Comparison of ENCODE assay signal across 16 cellular contexts in the genomic region with DNA sequence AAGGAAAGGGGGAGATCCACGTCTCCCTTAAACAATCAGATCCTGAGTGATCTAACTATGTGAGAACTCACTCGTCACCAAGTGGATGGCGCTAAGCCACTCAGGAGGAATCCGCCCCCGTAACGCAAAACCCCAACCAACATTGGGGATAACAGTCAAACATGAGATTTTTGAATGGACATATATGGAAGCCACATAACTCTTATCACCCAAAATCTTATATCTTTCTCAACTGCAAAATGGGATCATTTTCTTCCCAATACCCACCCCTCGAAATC.
"Had no signal": no experiment of that assay in that cellular context is flagged by ENCODE, and none has a peak within 500 bp of the region (broad histone marks: within the 10 kb centered on the region; RNA-seq: fewer than 3 reads in every experiment).

No MANE protein-coding gene starts in this region.

- H3K4me3 ChIP-seq: coronary artery, heart right ventricle, psoas muscle, sigmoid colon, SJCRH30, stomach, thoracic aorta had no signal

- H3K27me3 ChIP-seq: SJCRH30 had no signal

- H3K27ac ChIP-seq: coronary artery, heart right ventricle, psoas muscle, sigmoid colon, SJCRH30, stomach, thoracic aorta had no signal

- ATAC-seq: heart right ventricle, psoas muscle had no signal

- H3K4me1 ChIP-seq: heart right ventricle, psoas muscle, sigmoid colon, SJCRH30, stomach had no signal

- H3K36me3 ChIP-seq: heart right ventricle, sigmoid colon, SJCRH30, stomach, thoracic aorta had no signal

- H3K9me3 ChIP-seq: heart right ventricle, psoas muscle, sigmoid colon, SJCRH30, stomach, thoracic aorta had no signal

- DNase-seq: activated CD4-positive, CD25-positive, alpha-beta regulatory T cell treated with anti-CD3 and anti-CD28 coated beads, Interleukin-2, amount 50 U/mL, for 72 hours; caudate nucleus; effector CD4-positive, alpha-beta T cell; foreskin melanocyte; heart right ventricle; naive B cell; psoas muscle; sigmoid colon; SJCRH30; stimulated activated CD4-positive, alpha-beta T cell treated with anti-CD3 and anti-CD28 coated beads, Interleukin-12 subunit alpha, Interleukin-12 subunit beta, amount 100 ng/mL, for 4 hours; stimulated activated CD4-positive, alpha-beta T cell treated with anti-CD3 and anti-CD28 coated beads, Interleukin-2, amount 100 ng/mL, for 48 hours; stimulated activated CD8-positive, alpha-beta memory T cell treated with anti-CD3 and anti-CD28 coated beads, Interleukin-4, amount 100 ng/mL, for 48 hours; stomach had no signal

- H3K36me3 Mint-ChIP-seq: naive B cell had no signal

- H3K9me3 Mint-ChIP-seq: activated T-helper 1 cell treated with anti-CD3 and anti-CD28 coated beads, Interleukin-12 subunit alpha, Interleukin-12 subunit beta, Interleukin-2, Interleukin-4 antibody, amounts not matched to agents 30 ng/mL and 10 ng/mL and 1 ng/mL, durations not matched to agents 14 hours and 24 hours and 36 hours; naive B cell had no signal
